14 cellular contexts compared by ENCODE assay signal in genomic region chr2:11573418-11574175, GRCh38. TPM values are rescaled to one million over a fixed set of nuclear protein-coding genes. Genes with fewer than 3 reads are reported as not detected.
DNase-seq lines count a peak whose midpoint lies in the region; ATAC-seq and TF ChIP-seq lines count a peak whose summit lies in the region.
"Had no signal": no experiment of that assay in that cellular context is flagged by ENCODE, and none has a peak within 500 bp of the region (broad histone marks: within the 10 kb centered on the region; RNA-seq: fewer than 3 reads in every experiment).

No MANE protein-coding gene starts in this region.

- intact Hi-C loops in IMR-90 (cut with micrococcal nuclease), result no loop called here

- H4K5ac ChIP-seq in IMR-90 (ENCODE audit: low read depth, low read length), result no peak overlapping the region

- peaks cover 7% of the 10 kb centered on the region for H3F3A ChIP-seq in neural progenitor cell (ENCODE audit: low read depth)

- H3K79me2 ChIP-seq in neural progenitor cell (ENCODE audit: low read depth), result no peaks in the 10 kb centered on the region

- dilution Hi-C loops in IMR-90 (cut with HindIII; ENCODE audit: low sequenced_read_pairs, unreplicated experiment), result no loop called here

- no peaks in the 10 kb centered on the region for H4K20me1 ChIP-seq in IMR-90 (ENCODE audit: insufficient read depth, low read length)
- no peaks in the 10 kb centered on the region for H4K20me1 ChIP-seq in neural progenitor cell (ENCODE audit: low read depth)

- DNase-seq in AG09309 (ENCODE audit: low read depth), result peak; percentile 18
- DNase-seq in IMR-90, result peak; percentile 58
- DNase-seq in choroid plexus epithelial cell (ENCODE audit: low read depth), result peak; percentile 55
- DNase-seq in neural progenitor cell (ENCODE audit: low spot score), result no peak
- no peak for DNase-seq in NCI-H1436 treated with DMSO at 0.1 percent for 48 hours (lab: John Stamatoyannopoulos, UW)
- DNase-seq in middle frontal gyrus (ENCODE audit: extremely low spot score, low spot score), result no peak
- DNase-seq in activated CD4-positive, CD25-positive, alpha-beta regulatory T cell treated with anti-CD3 and anti-CD28 coated beads, Interleukin-2, amount 50 U/mL, for 72 hours, result no peak
- DNase-seq: amniotic stem cell, DMS153, head of caudate nucleus, NCI-H1694 had no signal

- peaks cover 7% of the 10 kb centered on the region for H3K4me1 ChIP-seq in IMR-90 (ENCODE audit: control insufficient read depth, insufficient read depth, low read length)
- peaks cover 14% of the 10 kb centered on the region for H3K4me1 ChIP-seq in neural progenitor cell

- BruUV-seq in IMR-90 (replicated peaks; lab: Mats Ljungman, UMichigan), result no TSS peak

- H3K27ac Mint-ChIP-seq in neural progenitor cell, result peak overlapping the region; percentile 89

- in situ Hi-C loops in IMR-90 (cut with MboI; ENCODE audit: low sequenced_read_pairs), result no loop called here

- H3K56ac ChIP-seq in IMR-90 (ENCODE audit: extremely low read depth, insufficient read depth, low read length), result 0 out of 2 replicates have a peak overlapping the region, but pooled peaks have one; percentile 26

- H3K36me3 ChIP-seq in IMR-90 (ENCODE audit: control insufficient read depth, insufficient read depth, low read length), result no peaks in the 10 kb centered on the region
- H3K36me3 ChIP-seq in neural progenitor cell, result no peaks in the 10 kb centered on the region

- H3K4me1 Mint-ChIP-seq in neural progenitor cell, result peaks cover 32% of the 10 kb centered on the region

- H2BK5ac ChIP-seq in IMR-90 (ENCODE audit: low read depth, low read length, poor library complexity, severe bottlenecking), result no peak overlapping the region

- H3K9me3 Mint-ChIP-seq in neural progenitor cell, result no peaks in the 10 kb centered on the region

- H3K9me3 ChIP-seq in IMR-90 (ENCODE audit: control insufficient read depth, insufficient read depth, low read length), result no peaks in the 10 kb centered on the region
- no peaks in the 10 kb centered on the region for H3K9me3 ChIP-seq in neural progenitor cell (ENCODE audit: low read depth)

- POLR2A ChIA-PET in IMR-90 (lab: Charles Lee; ENCODE audit: unreplicated experiment), result no interaction called here

- H2AK5ac ChIP-seq in IMR-90 (ENCODE audit: low read depth, low read length), result no peak overlapping the region

- no peak overlapping the region for H2AK9ac ChIP-seq in IMR-90 (replicated peaks; ENCODE audit: low read depth, low read length, poor library complexity)

- H3K4me2 ChIP-seq in IMR-90 (ENCODE audit: low read depth, low read length) (peak overlapping the region; percentile 3; the same call in 1 of the 2 replicates), neural progenitor cell (no peak overlapping the region)

- ATAC-seq in IMR-90 (ENCODE audit: low read depth) (peak; percentile 68), HG03378 (IDR thresholded peaks at IDR 0.05; ENCODE audit: unreplicated experiment) (no peak)
- ATAC-seq: GM12878 had no signal

- TF ChIP-seq RAD21 in IMR-90 (IDR thresholded peaks at IDR 0.05; ENCODE audit: low read length), result no peak

- peak overlapping the region; percentile 44 for H2AFZ ChIP-seq in IMR-90 (replicated peaks; ENCODE audit: low read length, poor library complexity)
- H2AFZ ChIP-seq in neural progenitor cell (replicated peaks), result no peak overlapping the region

- H3K4ac ChIP-seq in IMR-90 (ENCODE audit: low read depth, low read length), result no peak overlapping the region

- H3K18ac ChIP-seq in IMR-90 (ENCODE audit: low read depth, low read length), result no peak overlapping the region

- H3K9ac ChIP-seq in IMR-90 (ENCODE audit: low read depth, low read length), result no peak overlapping the region
- H3K9ac ChIP-seq in neural progenitor cell, result no peak overlapping the region

- H3K14ac ChIP-seq in IMR-90 (replicated peaks; ENCODE audit: low read depth, low read length), result 0 out of 2 replicates have a peak overlapping the region, but pooled peaks have one; percentile 40

- 0% methylated on average over 1 of the region's 10 CpGs; no CpG with 5 or more reads in 1 of the 2 experiments for WGBS in IMR-90 (ENCODE audit: extremely low coverage in 2 of 2, insufficient read length in 1 of 2), 2 experiments

- no peak overlapping the region for H4K91ac ChIP-seq in IMR-90 (ENCODE audit: insufficient read depth, low read depth, low read length)

- H3K4me3 ChIP-seq in AG09309 (ENCODE audit: control insufficient read depth, low read depth, low read length) (no peak overlapping the region), IMR-90 (ENCODE audit: insufficient read depth, low read depth, low read length) (no peak overlapping the region), choroid plexus epithelial cell (ENCODE audit: low read depth, low read length) (no peak overlapping the region), neural progenitor cell (no peak overlapping the region)
- H3K4me3 ChIP-seq: GM12878, SK-N-MC had no signal

- peak overlapping the region in 1 of 2 experiments; percentile 25; a peak in 1 of 4 replicates for H4K8ac ChIP-seq in IMR-90 (ENCODE audit: low read depth in 2 of 2, low read length in 2 of 2)

- H3K27ac ChIP-seq in IMR-90 (ENCODE audit: insufficient read depth, low read length) (0 out of 2 replicates have a peak overlapping the region, but pooled peaks have one; percentile 13), neural progenitor cell (no peak overlapping the region)
- H3K27ac ChIP-seq: SK-N-MC had no signal

- H3K23ac ChIP-seq in IMR-90 (ENCODE audit: low read depth, low read length), result no peak overlapping the region

- peaks cover 21% of the 10 kb centered on the region for H3K27me3 ChIP-seq in IMR-90 (ENCODE audit: control insufficient read depth, insufficient read depth, low read length)
- no peaks in the 10 kb centered on the region for H3K27me3 ChIP-seq in neural progenitor cell

- H2BK15ac ChIP-seq in IMR-90 (ENCODE audit: low read depth, low read length), result no peak overlapping the region

- no peak for TF ChIP-seq CTCF in AG09309 (IDR thresholded peaks at IDR 0.05; ENCODE audit: control insufficient read depth, insufficient read depth, low read depth, low read length, missing control alignments)
- no peak for TF ChIP-seq CTCF in IMR-90 (conservative IDR thresholded peaks at IDR 0.05; ENCODE audit: low read depth, low read length)
- TF ChIP-seq CTCF in choroid plexus epithelial cell (conservative IDR thresholded peaks at IDR 0.05; ENCODE audit: low read depth, low read length), result no peak
- no peak for TF ChIP-seq CTCF in neural progenitor cell (IDR thresholded peaks at IDR 0.05)

- no peak overlapping the region for H2BK120ac ChIP-seq in IMR-90 (ENCODE audit: low read depth, low read length)

- TF ChIP-seq POLR2A in IMR-90 (IDR thresholded peaks at IDR 0.05; ENCODE audit: low read depth, low read length), result no peak

- H3K36me3 Mint-ChIP-seq in neural progenitor cell, result peaks cover 61% of the 10 kb centered on the region

- H2BK20ac ChIP-seq in IMR-90 (ENCODE audit: low read depth, low read length), result no peak overlapping the region

- H3K4me3 Mint-ChIP-seq in neural progenitor cell, result no peak overlapping the region

- CTCF ChIA-PET in IMR-90 (lab: Yijun Ruan, JAX), result interaction anchor here (0.6 to 1.2 kb wide), 4 partner anchors 10 to 212 kb away, joined by 3 to 4 read pairs (median 4); no protein-coding TSS in a partner anchor

- peaks cover 7% of the 10 kb centered on the region for H3K27me3 Mint-ChIP-seq in neural progenitor cell (ENCODE audit: insufficient read depth, low read depth)

- 0 out of 2 replicates have a peak, but pooled peaks cover 9% of the 10 kb centered on the region for H3K9me1 ChIP-seq in IMR-90 (ENCODE audit: insufficient read depth, low read length)

- no peaks in the 10 kb centered on the region for H3K79me1 ChIP-seq in IMR-90 (ENCODE audit: low read depth in 1 of 2, low read length in 2 of 2)

TF ChIP-seq in IMR-90, 13 proteins besides CTCF, POLR2A, EP300 and RAD21:
- TF ChIP-seq BHLHE40 (IDR thresholded peaks at IDR 0.05; ENCODE audit: low read depth, low read length) (peak; percentile 75; the same call in 1 of the 2 replicates), MAFK (IDR thresholded peaks at IDR 0.05; ENCODE audit: low read depth, low read length) (no peak), CHD1 (IDR thresholded peaks at IDR 0.05; ENCODE audit: low read depth, low read length) (no peak), SMC3 (IDR thresholded peaks at IDR 0.05; ENCODE audit: low read depth, low read length) (no peak), RFX5 (IDR thresholded peaks at IDR 0.05; ENCODE audit: low read depth, low read length) (no peak), MXI1 (IDR thresholded peaks at IDR 0.05; ENCODE audit: borderline replicate concordance, low read depth, low read length) (no peak), USF2 (IDR thresholded peaks at IDR 0.05; ENCODE audit: low read depth, low read length) (no peak), MAZ (IDR thresholded peaks at IDR 0.05; ENCODE audit: borderline replicate concordance, low read depth, low read length) (no peak)
TF ChIP-seq in IMR-90: peak in this region for 1.

RNA-seq across cellular contexts. Expression of gene GREB1, which starts 39.8 kb away (rescaled TPM):
- total RNA-seq in IMR-90 (2012; rRNA removed), result not detected in 2 replicates
- polyA plus RNA-seq in IMR-90 (2012; rRNA removed), result 0.05 TPM in 1 of 2 replicates, not detected in the other
- 0.01 and 0.05 TPM in 2 replicates for polyA plus RNA-seq in IMR-90 (2012; cell fraction: cytosol; rRNA removed)
- polyA plus RNA-seq in IMR-90 (2012; cell fraction: nucleus; rRNA removed; ENCODE audit: low replicate concordance), result 0.04 and 0.06 TPM in 2 replicates
- 30.8 and 33.2 TPM in 2 replicates for total RNA-seq in neural progenitor cell (ENCODE audit: low replicate concordance)

Comparison
In these comparisons a context has a peak if more than half of its experiments do, and no peak if none do; other contexts are left out.
1. DNase-seq: peak in AG09309 (single experiment), IMR-90 (single experiment) and choroid plexus epithelial cell (single experiment); none in neural progenitor cell (single experiment), NCI-H1436 treated with DMSO at 0.1 percent for 48 hours (single experiment), middle frontal gyrus (single experiment) and activated CD4-positive, CD25-positive, alpha-beta regulatory T cell treated with anti-CD3 and anti-CD28 coated beads, Interleukin-2, amount 50 U/mL, for 72 hours (single experiment).
2. RNA of gene GREB1, which starts 39.8 kb away (total RNA-seq): 30.8 to 33.2 TPM in neural progenitor cell; not detected in IMR-90; every median in the first group is over 10 times any median in the second.